In genomic region chr3:11846281-11847034, GRCh38 we compare ENCODE assay signal across 8 cellular contexts. TPM values are rescaled to one million over a fixed set of nuclear protein-coding genes. Genes with fewer than 3 reads are reported as not detected.
DNase-seq lines count a peak whose midpoint lies in the region; ATAC-seq and TF ChIP-seq lines count a peak whose summit lies in the region.

Gene TAMM41, minus strand, starts transcription at chr3:11846885. Its CDS starts 249 bp downstream, at chr3:11846636.

- H3K4me3 Mint-ChIP-seq in T-cell (peak within 1 kb of the TSS; percentile 98 to 100 (median 98)), progenitor cell of endocrine pancreas (ENCODE audit: low read depth) (peak within 1 kb of the TSS; percentile 98)

- ATAC-seq in HG02759 (IDR thresholded peaks at IDR 0.05; ENCODE audit: unreplicated experiment) (peak; percentile 100), T-cell (replicated peaks in 1 of 4) (peak; percentile 99 to 100 (median 100)), left cardiac atrium (peak; percentile 100)

- DNase-seq in NCI-H128 (lab: John Stamatoyannopoulos, UW; ENCODE audit: unreplicated experiment) (peak; percentile 60), T-cell (peak; percentile 74 to 94 (median 87)), amniotic epithelial cell (ENCODE audit: low read depth) (peak; percentile 82), left cardiac atrium (peak; percentile 95), progenitor cell of endocrine pancreas (ENCODE audit: low spot score, unreplicated experiment) (peak; percentile 77), ureter (ENCODE audit: low spot score) (peak; percentile 94)

- peak within 1 kb of the TSS; percentile 84 for H3K4me3 ChIP-seq in GM12875 (ENCODE audit: low read depth, low read length)

- TF ChIP-seq CTCF in GM12875 (IDR thresholded peaks at IDR 0.05; ENCODE audit: borderline replicate concordance, insufficient read depth, low read depth, low read length) (peak; percentile 89), progenitor cell of endocrine pancreas (IDR thresholded peaks at IDR 0.05; ENCODE audit: unreplicated experiment) (peak; percentile 74)

- POLR2A ChIA-PET in T-cell (lab: Charles Lee), result interaction anchor here in 1 of 2 donors (0.7 to 1.7 kb wide), 3 partner anchors 10 to 574 kb away, joined by 3 to 5 read pairs (median 4); partner anchors contain the start of gene ATG7

- intact Hi-C loops in left cardiac atrium (cut with DNase I), result no loop called here

- H3K27ac Mint-ChIP-seq in T-cell (peak within 1 kb of the TSS; percentile 99), progenitor cell of endocrine pancreas (peak within 1 kb of the TSS; percentile 97)

- H3K4me1 Mint-ChIP-seq in T-cell (peaks cover 44 to 56% (median 54%) of the 10 kb centered on the region in 3 donors), progenitor cell of endocrine pancreas (ENCODE audit: low read depth) (peaks cover 17% of the 10 kb centered on the region)

- H3K9me3 Mint-ChIP-seq in T-cell, result no peaks in the 10 kb centered on the region
- H3K9me3 Mint-ChIP-seq in progenitor cell of endocrine pancreas (ENCODE audit: low read depth), result no peaks in the 10 kb centered on the region

- peaks cover 16% of the 10 kb centered on the region for H3K36me3 Mint-ChIP-seq in T-cell
- H3K36me3 Mint-ChIP-seq in progenitor cell of endocrine pancreas (ENCODE audit: insufficient read depth), result peaks cover 10% of the 10 kb centered on the region

- H3K27me3 Mint-ChIP-seq in T-cell, result no peaks in the 10 kb centered on the region
- peaks cover 25% of the 10 kb centered on the region for H3K27me3 Mint-ChIP-seq in progenitor cell of endocrine pancreas

- CTCF ChIA-PET in T-cell (lab: Charles Lee), result interaction anchor here in 1 of 2 donors (0.6 to 1.0 kb wide), 2 partner anchors 19 to 1122 kb away, joined by 4 read pairs; no protein-coding TSS in a partner anchor

RNA-seq across cellular contexts. Expression of gene TAMM41, which starts in this region (rescaled TPM):
- total RNA-seq in T-cell, result 10 to 100 TPM; 19.6 to 43.3 (median 32.4) TPM
- total RNA-seq in left cardiac atrium, result 10 to 100 TPM in 1 of 2 donors, 1 to 10 TPM in 1; 9.4 to 10.4 TPM
- total RNA-seq in progenitor cell of endocrine pancreas, result 30.5 and 33.3 TPM in 2 replicates
- 47.3 TPM for total RNA-seq in ureter

Comparison
In these comparisons a context has a peak if more than half of its experiments do, and no peak if none do; other contexts are left out.
1. Peak in every context shown above with its lines: DNase-seq, ATAC-seq and H3K4me3 ChIP-seq.